2 cellular contexts compared by ENCODE assay signal in the genomic region with DNA sequence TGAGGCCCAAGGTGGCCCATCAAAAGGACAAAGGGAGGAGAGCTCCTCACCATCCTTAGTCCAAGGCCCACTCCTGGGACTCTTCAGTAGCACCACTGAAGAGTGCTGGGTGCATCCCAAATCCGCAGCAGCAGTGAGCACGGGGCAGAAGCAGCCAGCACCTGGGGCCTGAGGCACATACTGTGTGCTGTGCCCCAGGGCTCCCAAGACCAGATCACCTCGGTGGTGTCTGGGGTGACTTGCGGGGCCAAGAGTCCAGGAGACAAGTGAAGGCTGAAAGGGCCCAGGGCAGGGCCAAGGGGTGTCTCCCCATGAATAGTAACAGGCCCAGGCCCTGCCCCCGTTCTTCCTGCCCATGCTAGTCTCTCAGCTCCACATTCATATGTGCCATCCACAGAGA.
TF ChIP-seq lines count a peak whose summit lies in the region.

No MANE protein-coding gene starts in this region.

TF ChIP-seq in HepG2, 621 proteins besides CTCF, POLR2A, EP300 and RAD21:
- TF ChIP-seq NPAS2 (CRISPR knock-in tag; IDR thresholded peaks at IDR 0.05; ENCODE audit: borderline replicate concordance): no peak
- no peak for TF ChIP-seq DMAP1 (CRISPR knock-in tag; IDR thresholded peaks at IDR 0.05)
- TF ChIP-seq MIER2 (CRISPR knock-in tag; IDR thresholded peaks at IDR 0.05): no peak
- TF ChIP-seq SIN3A (IDR thresholded peaks at IDR 0.05; ENCODE audit: borderline replicate concordance, low read depth, low read length): no peak
- TF ChIP-seq FOXC1 (CRISPR knock-in tag; IDR thresholded peaks at IDR 0.05; ENCODE audit: borderline replicate concordance): no peak
- TF ChIP-seq EEA1 (CRISPR knock-in tag; IDR thresholded peaks at IDR 0.05; ENCODE audit: borderline replicate concordance): no peak
- no peak for TF ChIP-seq YEATS2 (CRISPR knock-in tag; IDR thresholded peaks at IDR 0.05; ENCODE audit: borderline replicate concordance)
- TF ChIP-seq PAWR (CRISPR knock-in tag; IDR thresholded peaks at IDR 0.05; ENCODE audit: borderline replicate concordance): no peak
- TF ChIP-seq ZNF263 (CRISPR knock-in tag; IDR thresholded peaks at IDR 0.05): no peak
- no peak for TF ChIP-seq ETV6 (CRISPR knock-in tag; conservative IDR thresholded peaks at IDR 0.05)
- TF ChIP-seq LCORL (IDR thresholded peaks at IDR 0.05): no peak
- TF ChIP-seq LCORL (CRISPR knock-in tag; IDR thresholded peaks at IDR 0.05): no peak
- no peak for TF ChIP-seq TBX2 (CRISPR knock-in tag; IDR thresholded peaks at IDR 0.05; ENCODE audit: borderline replicate concordance)

TF ChIP-seq in K562, 482 proteins besides CTCF, POLR2A, EP300 and RAD21:
- TF ChIP-seq DIDO1 (tag; IDR thresholded peaks at IDR 0.05; ENCODE audit: low read depth) (no peak), WHSC1 (IDR thresholded peaks at IDR 0.05; ENCODE audit: low read length) (no peak), CGGBP1 (CRISPR knock-in tag; IDR thresholded peaks at IDR 0.05) (no peak), PURB (CRISPR knock-in tag; IDR thresholded peaks at IDR 0.05; ENCODE audit: low read depth) (no peak), CREB3 (tag; conservative IDR thresholded peaks at IDR 0.05; ENCODE audit: low read depth) (no peak), XRCC4 (IDR thresholded peaks at IDR 0.05; ENCODE audit: extremely low read depth, insufficient read depth, insufficient read length) (no peak), ZNF75A (CRISPR knock-in tag; IDR thresholded peaks at IDR 0.05) (no peak), ZBTB40 (IDR thresholded peaks at IDR 0.05) (no peak), ZBTB40 (CRISPR knock-in tag; IDR thresholded peaks at IDR 0.05) (no peak), MAFG (tag; conservative IDR thresholded peaks at IDR 0.05) (no peak), BCOR (IDR thresholded peaks at IDR 0.05) (no peak), ZNF785 (CRISPR knock-in tag; IDR thresholded peaks at IDR 0.05) (no peak), ERF (CRISPR knock-in tag; IDR thresholded peaks at IDR 0.05) (no peak), C11orf30 (IDR thresholded peaks at IDR 0.05; ENCODE audit: low read depth) (no peak), HNRNPK (IDR thresholded peaks at IDR 0.05; ENCODE audit: low read depth, low read length, poor library complexity, severe bottlenecking) (no peak), CCAR2 (IDR thresholded peaks at IDR 0.05; ENCODE audit: low read depth, low read length) (no peak)
- TF ChIP-seq, protein P1, sequence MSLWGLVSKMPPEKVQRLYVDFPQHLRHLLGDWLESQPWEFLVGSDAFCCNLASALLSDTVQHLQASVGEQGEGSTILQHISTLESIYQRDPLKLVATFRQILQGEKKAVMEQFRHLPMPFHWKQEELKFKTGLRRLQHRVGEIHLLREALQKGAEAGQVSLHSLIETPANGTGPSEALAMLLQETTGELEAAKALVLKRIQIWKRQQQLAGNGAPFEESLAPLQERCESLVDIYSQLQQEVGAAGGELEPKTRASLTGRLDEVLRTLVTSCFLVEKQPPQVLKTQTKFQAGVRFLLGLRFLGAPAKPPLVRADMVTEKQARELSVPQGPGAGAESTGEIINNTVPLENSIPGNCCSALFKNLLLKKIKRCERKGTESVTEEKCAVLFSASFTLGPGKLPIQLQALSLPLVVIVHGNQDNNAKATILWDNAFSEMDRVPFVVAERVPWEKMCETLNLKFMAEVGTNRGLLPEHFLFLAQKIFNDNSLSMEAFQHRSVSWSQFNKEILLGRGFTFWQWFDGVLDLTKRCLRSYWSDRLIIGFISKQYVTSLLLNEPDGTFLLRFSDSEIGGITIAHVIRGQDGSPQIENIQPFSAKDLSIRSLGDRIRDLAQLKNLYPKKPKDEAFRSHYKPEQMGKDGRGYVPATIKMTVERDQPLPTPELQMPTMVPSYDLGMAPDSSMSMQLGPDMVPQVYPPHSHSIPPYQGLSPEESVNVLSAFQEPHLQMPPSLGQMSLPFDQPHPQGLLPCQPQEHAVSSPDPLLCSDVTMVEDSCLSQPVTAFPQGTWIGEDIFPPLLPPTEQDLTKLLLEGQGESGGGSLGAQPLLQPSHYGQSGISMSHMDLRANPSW (CRISPR knock-in tag; IDR thresholded peaks at IDR 0.05): no peak
- TF ChIP-seq, protein P2, sequence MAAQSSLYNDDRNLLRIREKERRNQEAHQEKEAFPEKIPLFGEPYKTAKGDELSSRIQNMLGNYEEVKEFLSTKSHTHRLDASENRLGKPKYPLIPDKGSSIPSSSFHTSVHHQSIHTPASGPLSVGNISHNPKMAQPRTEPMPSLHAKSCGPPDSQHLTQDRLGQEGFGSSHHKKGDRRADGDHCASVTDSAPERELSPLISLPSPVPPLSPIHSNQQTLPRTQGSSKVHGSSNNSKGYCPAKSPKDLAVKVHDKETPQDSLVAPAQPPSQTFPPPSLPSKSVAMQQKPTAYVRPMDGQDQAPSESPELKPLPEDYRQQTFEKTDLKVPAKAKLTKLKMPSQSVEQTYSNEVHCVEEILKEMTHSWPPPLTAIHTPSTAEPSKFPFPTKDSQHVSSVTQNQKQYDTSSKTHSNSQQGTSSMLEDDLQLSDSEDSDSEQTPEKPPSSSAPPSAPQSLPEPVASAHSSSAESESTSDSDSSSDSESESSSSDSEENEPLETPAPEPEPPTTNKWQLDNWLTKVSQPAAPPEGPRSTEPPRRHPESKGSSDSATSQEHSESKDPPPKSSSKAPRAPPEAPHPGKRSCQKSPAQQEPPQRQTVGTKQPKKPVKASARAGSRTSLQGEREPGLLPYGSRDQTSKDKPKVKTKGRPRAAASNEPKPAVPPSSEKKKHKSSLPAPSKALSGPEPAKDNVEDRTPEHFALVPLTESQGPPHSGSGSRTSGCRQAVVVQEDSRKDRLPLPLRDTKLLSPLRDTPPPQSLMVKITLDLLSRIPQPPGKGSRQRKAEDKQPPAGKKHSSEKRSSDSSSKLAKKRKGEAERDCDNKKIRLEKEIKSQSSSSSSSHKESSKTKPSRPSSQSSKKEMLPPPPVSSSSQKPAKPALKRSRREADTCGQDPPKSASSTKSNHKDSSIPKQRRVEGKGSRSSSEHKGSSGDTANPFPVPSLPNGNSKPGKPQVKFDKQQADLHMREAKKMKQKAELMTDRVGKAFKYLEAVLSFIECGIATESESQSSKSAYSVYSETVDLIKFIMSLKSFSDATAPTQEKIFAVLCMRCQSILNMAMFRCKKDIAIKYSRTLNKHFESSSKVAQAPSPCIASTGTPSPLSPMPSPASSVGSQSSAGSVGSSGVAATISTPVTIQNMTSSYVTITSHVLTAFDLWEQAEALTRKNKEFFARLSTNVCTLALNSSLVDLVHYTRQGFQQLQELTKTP (IDR thresholded peaks at IDR 0.05; ENCODE audit: low read depth in 1 of 2, partially characterized antibody in 2 of 2): no peak
- TF ChIP-seq, protein P3, sequence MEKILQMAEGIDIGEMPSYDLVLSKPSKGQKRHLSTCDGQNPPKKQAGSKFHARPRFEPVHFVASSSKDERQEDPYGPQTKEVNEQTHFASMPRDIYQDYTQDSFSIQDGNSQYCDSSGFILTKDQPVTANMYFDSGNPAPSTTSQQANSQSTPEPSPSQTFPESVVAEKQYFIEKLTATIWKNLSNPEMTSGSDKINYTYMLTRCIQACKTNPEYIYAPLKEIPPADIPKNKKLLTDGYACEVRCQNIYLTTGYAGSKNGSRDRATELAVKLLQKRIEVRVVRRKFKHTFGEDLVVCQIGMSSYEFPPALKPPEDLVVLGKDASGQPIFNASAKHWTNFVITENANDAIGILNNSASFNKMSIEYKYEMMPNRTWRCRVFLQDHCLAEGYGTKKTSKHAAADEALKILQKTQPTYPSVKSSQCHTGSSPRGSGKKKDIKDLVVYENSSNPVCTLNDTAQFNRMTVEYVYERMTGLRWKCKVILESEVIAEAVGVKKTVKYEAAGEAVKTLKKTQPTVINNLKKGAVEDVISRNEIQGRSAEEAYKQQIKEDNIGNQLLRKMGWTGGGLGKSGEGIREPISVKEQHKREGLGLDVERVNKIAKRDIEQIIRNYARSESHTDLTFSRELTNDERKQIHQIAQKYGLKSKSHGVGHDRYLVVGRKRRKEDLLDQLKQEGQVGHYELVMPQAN (IDR thresholded peaks at IDR 0.05; ENCODE audit: borderline replicate concordance): no peak
- TF ChIP-seq, protein P4, sequence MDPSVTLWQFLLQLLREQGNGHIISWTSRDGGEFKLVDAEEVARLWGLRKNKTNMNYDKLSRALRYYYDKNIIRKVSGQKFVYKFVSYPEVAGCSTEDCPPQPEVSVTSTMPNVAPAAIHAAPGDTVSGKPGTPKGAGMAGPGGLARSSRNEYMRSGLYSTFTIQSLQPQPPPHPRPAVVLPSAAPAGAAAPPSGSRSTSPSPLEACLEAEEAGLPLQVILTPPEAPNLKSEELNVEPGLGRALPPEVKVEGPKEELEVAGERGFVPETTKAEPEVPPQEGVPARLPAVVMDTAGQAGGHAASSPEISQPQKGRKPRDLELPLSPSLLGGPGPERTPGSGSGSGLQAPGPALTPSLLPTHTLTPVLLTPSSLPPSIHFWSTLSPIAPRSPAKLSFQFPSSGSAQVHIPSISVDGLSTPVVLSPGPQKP (CRISPR knock-in tag; IDR thresholded peaks at IDR 0.05): no peak
- TF ChIP-seq, protein P5, sequence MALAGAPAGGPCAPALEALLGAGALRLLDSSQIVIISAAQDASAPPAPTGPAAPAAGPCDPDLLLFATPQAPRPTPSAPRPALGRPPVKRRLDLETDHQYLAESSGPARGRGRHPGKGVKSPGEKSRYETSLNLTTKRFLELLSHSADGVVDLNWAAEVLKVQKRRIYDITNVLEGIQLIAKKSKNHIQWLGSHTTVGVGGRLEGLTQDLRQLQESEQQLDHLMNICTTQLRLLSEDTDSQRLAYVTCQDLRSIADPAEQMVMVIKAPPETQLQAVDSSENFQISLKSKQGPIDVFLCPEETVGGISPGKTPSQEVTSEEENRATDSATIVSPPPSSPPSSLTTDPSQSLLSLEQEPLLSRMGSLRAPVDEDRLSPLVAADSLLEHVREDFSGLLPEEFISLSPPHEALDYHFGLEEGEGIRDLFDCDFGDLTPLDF (CRISPR knock-in tag; IDR thresholded peaks at IDR 0.05): no peak
TF ChIP-seq in K562: peak in this region for 0.
